ENCODE assay signal across 8 cellular contexts in the genomic region with DNA sequence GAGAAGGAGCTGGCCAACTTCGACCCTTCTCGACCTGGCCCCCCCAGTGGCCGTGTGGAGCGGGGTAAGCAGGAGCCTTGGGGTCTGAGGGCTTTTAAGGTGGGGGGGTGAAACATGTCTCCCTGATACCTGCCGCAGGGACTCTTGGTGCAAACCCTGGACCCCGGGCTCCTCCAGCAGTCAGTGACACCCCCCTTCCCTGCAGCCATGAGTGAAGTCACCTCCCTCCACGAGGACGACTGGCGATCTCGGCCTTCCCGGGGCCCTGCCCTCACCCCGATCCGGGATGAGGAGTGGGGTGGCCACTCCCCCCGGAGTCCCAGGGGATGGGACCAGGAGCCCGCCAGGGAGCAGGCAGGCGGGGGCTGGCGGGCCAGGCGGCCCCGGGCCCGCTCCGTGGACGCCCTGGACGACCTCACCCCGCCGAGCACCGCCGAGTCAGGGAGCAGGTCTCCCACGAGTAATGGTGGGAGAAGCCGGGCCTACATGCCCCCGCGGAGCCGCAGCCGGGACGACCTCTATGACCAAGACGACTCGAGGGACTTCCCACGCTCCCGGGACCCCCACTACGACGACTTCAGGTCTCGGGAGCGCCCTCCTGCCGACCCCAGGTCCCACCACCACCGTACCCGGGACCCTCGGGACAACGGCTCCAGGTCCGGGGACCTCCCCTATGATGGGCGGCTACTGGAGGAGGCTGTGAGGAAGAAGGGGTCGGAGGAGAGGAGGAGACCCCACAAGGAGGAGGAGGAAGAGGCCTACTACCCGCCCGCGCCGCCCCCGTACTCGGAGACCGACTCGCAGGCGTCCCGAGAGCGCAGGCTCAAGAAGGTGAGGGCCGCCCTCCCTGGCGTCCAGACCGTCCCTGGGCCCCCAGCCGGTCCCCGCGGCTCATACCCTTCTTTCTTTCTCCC. TPM values are rescaled to one million over a fixed set of nuclear protein-coding genes. Genes with fewer than 3 reads are reported as not detected.
DNase-seq lines count a peak whose midpoint lies in the region; ATAC-seq, FAIRE-seq and TF ChIP-seq lines count a peak whose summit lies in the region.

No MANE protein-coding gene starts in this region.

- H3K27me3 ChIP-seq in GM06990 (replicated peaks; ENCODE audit: control insufficient read depth, insufficient read depth, low read length) (no peaks in the 10 kb centered on the region), pancreas (no peaks in the 10 kb centered on the region)

- H3K4me3 ChIP-seq in GM06990 (replicated peaks; ENCODE audit: low read depth, low read length) (peak overlapping the region; percentile 85), pancreas (peak overlapping the region; percentile 48 to 73 (median 63))

- H3K36me3 ChIP-seq in GM06990 (ENCODE audit: control insufficient read depth, insufficient read depth, low read length), result peaks cover 17% of the 10 kb centered on the region
- peaks cover 0 to 21% (median 9%) of the 10 kb centered on the region in 3 donors for H3K36me3 ChIP-seq in pancreas

- peak overlapping the region; percentile 91 for H3K4me3 Mint-ChIP-seq in activated naive CD4-positive, alpha-beta T cell treated with anti-CD3 and anti-CD28 coated beads for 36 hours

- CTCF ChIA-PET in activated naive CD4-positive, alpha-beta T cell treated with anti-CD3 and anti-CD28 coated beads for 36 hours (lab: Charles Lee), result interaction anchor here (0.9 to 1.6 kb wide), 2 partner anchors 26 to 91 kb away, joined by 3 to 5 read pairs; no protein-coding TSS in a partner anchor

- peaks cover 13 to 16% (median 15%) of the 10 kb centered on the region in 3 donors for H3K4me1 ChIP-seq in pancreas

- intact Hi-C loops in activated naive CD4-positive, alpha-beta T cell treated with anti-CD3 and anti-CD28 coated beads for 36 hours (cut with micrococcal nuclease), result loop anchor here (5.0 kb wide), 1 partner anchor 205 kb away; no protein-coding TSS in a partner anchor
- intact Hi-C loops in Right ventricle myocardium inferior (cut with DNase I) (loop anchor here (5.0 to 10.0 kb wide), 4 partner anchors 55 to 222 kb away; a partner anchor contains a TSS), pancreas (cut with DNase I) (loop anchor here in 1 of 3 donors (5.0 kb wide), 1 partner anchor 115 kb away; a partner anchor contains a TSS)

- peak; percentile 65 for DNase-seq in GM06990 (ENCODE audit: extremely low read depth, insufficient read length)
- peak; percentile 60 for DNase-seq in NCI-H69 (lab: John Stamatoyannopoulos, UW)
- DNase-seq in activated naive CD4-positive, alpha-beta T cell treated with anti-CD3 and anti-CD28 coated beads for 36 hours, result peak; percentile 42
- peak; percentile 83 for DNase-seq in Right ventricle myocardium inferior (ENCODE audit: missing footprints)
- DNase-seq in pancreas, result peak; percentile 48 to 89 (median 65)
- no peak for DNase-seq in AML-193 (lab: John Stamatoyannopoulos, UW)
- no peak for DNase-seq in NCI-H2107 treated with DMSO at 0.1 percent for 48 hours (lab: John Stamatoyannopoulos, UW; ENCODE audit: unreplicated experiment)

- H3K9me3 ChIP-seq in pancreas, result no peaks in the 10 kb centered on the region

- no peak for FAIRE-seq in pancreas (lab: Jason Lieb, UNC)

- H3K27ac ChIP-seq in pancreas, result peak overlapping the region; percentile 64 to 95 (median 81)

- no peaks in the 10 kb centered on the region for H3K27me3 Mint-ChIP-seq in activated naive CD4-positive, alpha-beta T cell treated with anti-CD3 and anti-CD28 coated beads for 36 hours (ENCODE audit: low read depth)

- WGBS in pancreas, 2 donors, result 7 to 8% methylated on average over 59 to 67 of the region's 67 CpGs

- ATAC-seq in Right ventricle myocardium inferior (peak; percentile 31), pancreas (peak; percentile 17 to 40 (median 31)), GM18870 (IDR thresholded peaks at IDR 0.05; ENCODE audit: unreplicated experiment) (no peak)

- H3K9me3 Mint-ChIP-seq in activated naive CD4-positive, alpha-beta T cell treated with anti-CD3 and anti-CD28 coated beads for 36 hours, result no peaks in the 10 kb centered on the region

- H3K36me3 Mint-ChIP-seq in activated naive CD4-positive, alpha-beta T cell treated with anti-CD3 and anti-CD28 coated beads for 36 hours (ENCODE audit: low read depth), result peaks cover 17% of the 10 kb centered on the region

- H3K27ac Mint-ChIP-seq in activated naive CD4-positive, alpha-beta T cell treated with anti-CD3 and anti-CD28 coated beads for 36 hours, result peak overlapping the region; percentile 94

- H3K4me1 Mint-ChIP-seq in activated naive CD4-positive, alpha-beta T cell treated with anti-CD3 and anti-CD28 coated beads for 36 hours (ENCODE audit: low read depth), result peaks cover 26% of the 10 kb centered on the region

- TF ChIP-seq CTCF in GM06990 (IDR thresholded peaks at IDR 0.05; ENCODE audit: insufficient read depth, low read length, poor library complexity, severe bottlenecking) (no peak), pancreas (IDR thresholded peaks at IDR 0.05) (no peak)

RNA-seq across cellular contexts. Expression of a gene that starts 1.6 kb away (rescaled TPM):
- total RNA-seq in activated naive CD4-positive, alpha-beta T cell treated with anti-CD3 and anti-CD28 coated beads for 36 hours, result 100 to 1,000 TPM; 136 to 144 TPM
- 151 TPM for total RNA-seq in Right ventricle myocardium inferior
- 10 to 100 TPM; 46.4 to 84.9 (median 59.8) TPM for total RNA-seq in pancreas
- polyA plus RNA-seq in pancreas, result 100 to 1,000 TPM; 106 to 112 TPM

RNA-seq across cellular contexts. Expression of a gene that starts 15.2 kb away (rescaled TPM):
- under 1 TPM; 0.19 to 0.86 TPM for total RNA-seq in activated naive CD4-positive, alpha-beta T cell treated with anti-CD3 and anti-CD28 coated beads for 36 hours
- total RNA-seq in Right ventricle myocardium inferior, result not detected
- total RNA-seq in pancreas, result 10 to 100 TPM in 1 of 6 donors, 1 to 10 TPM in 4, under 1 TPM in 1; 0.69 to 10.2 (median 2.2) TPM
- 100 to 1,000 TPM in 1 of 2 donors, 10 to 100 TPM in 1; 24.5 to 138 TPM for polyA plus RNA-seq in pancreas

RNA-seq across cellular contexts. Expression of a gene that starts 18.4 kb away (rescaled TPM):
- 10 to 100 TPM in 1 of 2 experiments, 1 to 10 TPM in 1; 8.2 to 11.2 TPM for total RNA-seq in activated naive CD4-positive, alpha-beta T cell treated with anti-CD3 and anti-CD28 coated beads for 36 hours
- 6.8 TPM for total RNA-seq in Right ventricle myocardium inferior
- total RNA-seq in pancreas, result 100 to 1,000 TPM in 1 of 6 donors, 10 to 100 TPM in 5; 51.6 to 103 (median 67.0) TPM
- polyA plus RNA-seq in pancreas, result 10 to 100 TPM; 46.1 to 67.5 TPM

RNA-seq across cellular contexts. Expression of a gene that starts 24.8 kb away (rescaled TPM):
- under 1 TPM; 0.19 to 0.77 TPM for total RNA-seq in activated naive CD4-positive, alpha-beta T cell treated with anti-CD3 and anti-CD28 coated beads for 36 hours
- total RNA-seq in Right ventricle myocardium inferior, result not detected
- total RNA-seq in pancreas, result under 1 TPM in 1 of 6 donors, not detected in 5; 0.17 TPM
- under 1 TPM in 1 of 2 donors, not detected in 1; 0.47 TPM for polyA plus RNA-seq in pancreas

RNA-seq across cellular contexts. Expression of a gene that starts 38.6 kb away (rescaled TPM):
- total RNA-seq in activated naive CD4-positive, alpha-beta T cell treated with anti-CD3 and anti-CD28 coated beads for 36 hours, result not detected
- total RNA-seq in Right ventricle myocardium inferior (not detected), pancreas (not detected)
- not detected for polyA plus RNA-seq in pancreas

Comparison
In these comparisons a context has a peak if more than half of its experiments do, and no peak if none do; other contexts are left out.
1. DNase-seq: peak in GM06990 (single experiment), NCI-H69 (single experiment), activated naive CD4-positive, alpha-beta T cell treated with anti-CD3 and anti-CD28 coated beads for 36 hours (single experiment), Right ventricle myocardium inferior (single experiment) and pancreas (6 of 6); none in AML-193 (0 of 2) and NCI-H2107 treated with DMSO at 0.1 percent for 48 hours (single experiment).